Comparison of ENCODE assay signal across 8 cellular contexts in genomic region chr2:85997016-85997970, GRCh38.
DNase-seq lines count a peak whose midpoint lies in the region; ATAC-seq, FAIRE-seq and TF ChIP-seq lines count a peak whose summit lies in the region.

No MANE protein-coding gene starts in this region.

- H3K9me3 ChIP-seq in ascending aorta: no peaks in the 10 kb centered on the region
- H3K9me3 ChIP-seq in right cardiac atrium (ENCODE audit: control insufficient read depth, low read length): no peaks in the 10 kb centered on the region
- no peaks in the 10 kb centered on the region for H3K9me3 ChIP-seq in small intestine (ENCODE audit: control insufficient read depth, low read depth)

- peak overlapping the region; percentile 92 to 95 for H3K27ac ChIP-seq in ascending aorta
- H3K27ac ChIP-seq in right cardiac atrium (ENCODE audit: low read length): peak overlapping the region; percentile 75
- peak overlapping the region; percentile 9 to 39 for H3K27ac ChIP-seq in small intestine (ENCODE audit: low read depth in 1 of 2, low read length in 1 of 2)

- WGBS in right cardiac atrium: 85% methylated on average over 7 of the region's 7 CpGs
- WGBS in small intestine, 3 donors: 75 to 91% (median 87%) methylated on average over 6 to 7 of the region's 7 CpGs

- H3K36me3 ChIP-seq in ascending aorta (no peaks in the 10 kb centered on the region), small intestine (ENCODE audit: control insufficient read depth in 2 of 2, insufficient read depth in 2 of 2, low read length in 2 of 2) (no peaks in the 10 kb centered on the region)

- H3K27me3 ChIP-seq in ascending aorta (no peaks in the 10 kb centered on the region), right cardiac atrium (ENCODE audit: control insufficient read depth, insufficient read depth) (no peaks in the 10 kb centered on the region), small intestine (ENCODE audit: control insufficient read depth in 2 of 2, insufficient read depth in 2 of 2, low read length in 2 of 2) (no peaks in the 10 kb centered on the region)

- peaks cover 39 to 64% of the 10 kb centered on the region in 2 donors for H3K4me1 ChIP-seq in ascending aorta
- H3K4me1 ChIP-seq in right cardiac atrium (ENCODE audit: control insufficient read depth, insufficient read depth, low read length): peaks cover 36% of the 10 kb centered on the region
- H3K4me1 ChIP-seq in small intestine (ENCODE audit: control insufficient read depth in 2 of 2, insufficient read depth in 1 of 2, low read depth in 1 of 2, low read length in 1 of 2): peaks cover 2 to 15% of the 10 kb centered on the region in 2 donors

- TF ChIP-seq CTCF in ascending aorta (IDR thresholded peaks at IDR 0.05): no peak

- ATAC-seq in right cardiac atrium: peak; percentile 64 to 69
- no peak for ATAC-seq in GM18511 (IDR thresholded peaks at IDR 0.05; ENCODE audit: unreplicated experiment)

- DNase-seq in GM03348 (ENCODE audit: low spot score): peak; percentile 83
- DNase-seq in ascending aorta (ENCODE audit: low spot score in 2 of 2): peak in 1 of 2 donors; percentile 87
- DNase-seq in right cardiac atrium: peak; percentile 69 to 82 (median 80)
- no peak for DNase-seq in small intestine
- no peak for DNase-seq in iPS-NIHi7 (ENCODE audit: extremely low spot score)
- no peak for DNase-seq in OCI-M2 (lab: John Stamatoyannopoulos, UW; ENCODE audit: unreplicated experiment)
- no peak for DNase-seq in stimulated activated CD4-positive, alpha-beta T cell treated with anti-CD3 and anti-CD28 coated beads, Interleukin-15, amount 100 ng/mL, for 24 hours

- FAIRE-seq in small intestine (lab: Jason Lieb, UNC): no peak

- intact Hi-C loops in ascending aorta (cut with DNase I): loop anchor here (2.0 to 5.0 kb wide), 3 partner anchors 24 to 75 kb away; no protein-coding TSS in a partner anchor
- intact Hi-C loops in right cardiac atrium (cut with DNase I): no loop called here

- no peak overlapping the region for H3K4me3 ChIP-seq in ascending aorta
- no peak overlapping the region for H3K4me3 ChIP-seq in right cardiac atrium (ENCODE audit: low read length)
- no peak overlapping the region for H3K4me3 ChIP-seq in small intestine (ENCODE audit: low read depth in 1 of 2, low read length in 2 of 2)

Comparison
In these comparisons a context has a peak if more than half of its experiments do, and no peak if none do; other contexts are left out.
1. DNase-seq: peak in GM03348 (single experiment) and right cardiac atrium (3 of 3); none in small intestine (single experiment), iPS-NIHi7 (single experiment), OCI-M2 (single experiment) and stimulated activated CD4-positive, alpha-beta T cell treated with anti-CD3 and anti-CD28 coated beads, Interleukin-15, amount 100 ng/mL, for 24 hours (single experiment).
2. H3K27ac ChIP-seq: peak in every context shown above with its lines; median percentile 94 in ascending aorta; 75 in right cardiac atrium; 24 in small intestine.